21 cellular contexts compared by ENCODE assay signal in the genomic region with DNA sequence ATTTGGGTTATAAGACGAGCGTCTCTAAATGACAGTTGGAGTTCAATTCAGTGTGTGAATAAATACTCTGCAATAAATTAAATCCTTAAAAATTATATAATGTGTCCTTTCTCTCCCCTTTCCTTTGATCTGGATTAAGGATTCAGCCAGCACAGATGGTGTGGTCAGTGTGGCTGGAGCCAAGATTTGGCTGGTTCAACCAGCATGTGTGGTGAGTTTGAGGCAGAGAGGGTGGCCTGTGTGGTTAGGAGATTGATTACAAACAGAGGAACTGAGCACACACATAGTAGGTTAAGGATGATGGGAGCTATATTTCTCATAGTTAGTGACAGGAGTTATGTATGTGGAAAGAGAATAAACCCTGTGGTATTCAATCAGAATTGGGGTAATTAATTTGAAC. TPM values are rescaled to one million over a fixed set of nuclear protein-coding genes. Genes with fewer than 3 reads are reported as not detected.
DNase-seq lines count a peak whose midpoint lies in the region; ATAC-seq and TF ChIP-seq lines count a peak whose summit lies in the region.
"Had no signal": no experiment of that assay in that cellular context is flagged by ENCODE, and none has a peak within 500 bp of the region (broad histone marks: within the 10 kb centered on the region; RNA-seq: fewer than 3 reads in every experiment).

No MANE protein-coding gene starts in this region.

- CTCF ChIA-PET in naive thymus-derived CD4-positive, alpha-beta T cell (lab: Charles Lee): interaction anchor here (1.8 to 2.4 kb wide), 4 partner anchors 9 to 30 kb away, joined by 6 to 11 read pairs (median 7); partner anchors contain the start of gene CYB561D1

- H3K27ac ChIP-seq in naive thymus-derived CD4-positive, alpha-beta T cell (ENCODE audit: low read depth, low read length): no peak overlapping the region
- H3K27ac ChIP-seq in gastroesophageal sphincter: no peak overlapping the region
- H3K27ac ChIP-seq: A549, SK-N-MC had no signal

- WGBS in gastroesophageal sphincter (ENCODE audit: low coverage in 1 of 2), 2 donors: 78 to 80% methylated on average over 2 of the region's 2 CpGs

- in situ Hi-C loops in astrocyte of the spinal cord (cut with HindIII; ENCODE audit: low sequenced_read_pairs): no loop called here

- no peaks in the 10 kb centered on the region for H3K9me3 ChIP-seq in naive thymus-derived CD4-positive, alpha-beta T cell (ENCODE audit: control insufficient read depth in 2 of 3, low read length in 3 of 3)
- H3K9me3 ChIP-seq in gastroesophageal sphincter: no peaks in the 10 kb centered on the region
- H3K9me3 ChIP-seq: BE2C had no signal

- TF ChIP-seq POLR2A in gastroesophageal sphincter (IDR thresholded peaks at IDR 0.05): no peak

- no peak overlapping the region for H3K4me3 ChIP-seq in AG10803 (ENCODE audit: low read length)
- no peak overlapping the region for H3K4me3 ChIP-seq in astrocyte of the spinal cord (ENCODE audit: low read depth, low read length)
- H3K4me3 ChIP-seq in naive thymus-derived CD4-positive, alpha-beta T cell (ENCODE audit: low read length): no peak overlapping the region
- H3K4me3 ChIP-seq in gastroesophageal sphincter: no peak overlapping the region
- H3K4me3 ChIP-seq: A549, SK-N-MC had no signal

- peak overlapping the region in 2 of 9 donors; percentile 70 to 77 for H3K27ac Mint-ChIP-seq in naive thymus-derived CD4-positive, alpha-beta T cell
- H3K27ac Mint-ChIP-seq: HFFc6 had no signal

- DNase-seq in AG10803 (ENCODE audit: low read depth) (peak; percentile 63), MV-4-11 (lab: John Stamatoyannopoulos, UW) (peak; percentile 80), astrocyte of the spinal cord (ENCODE audit: low read depth, low spot score) (peak; percentile 33), fibroblast of peridontal ligament (ENCODE audit: extremely low read depth) (peak; percentile 46), NCI-H1694 treated with DMSO at 0.1 percent for 48 hours (lab: John Stamatoyannopoulos, UW) (no peak)
- no peak for DNase-seq in naive thymus-derived CD4-positive, alpha-beta T cell
- DNase-seq: BE2C, EL, H7, HFFc6, KBM-7, NCI-H1105 treated with DMSO at 0.1 percent for 48 hours, NCI-H187, NCI-H446, NCI-H526, PC-3, RPMI8226, SHP77 had no signal

- no peaks in the 10 kb centered on the region for H3K36me3 ChIP-seq in naive thymus-derived CD4-positive, alpha-beta T cell (ENCODE audit: control insufficient read depth in 2 of 3, insufficient read depth in 3 of 3, low read length in 3 of 3)
- no peaks in the 10 kb centered on the region for H3K36me3 ChIP-seq in gastroesophageal sphincter
- H3K36me3 ChIP-seq: BE2C had no signal

- H3K4me3 Mint-ChIP-seq in naive thymus-derived CD4-positive, alpha-beta T cell: no peak overlapping the region
- H3K4me3 Mint-ChIP-seq: HFFc6 had no signal

- POLR2A ChIA-PET in naive thymus-derived CD4-positive, alpha-beta T cell (lab: Charles Lee): interaction anchor here (15.6 kb wide), 1 partner anchor 23 kb away, joined by 520 read pairs; the partner anchor contains the start of genes AMIGO1 and CYB561D1

- peaks cover 0 to 42% (median 0%) of the 10 kb centered on the region in 5 donors for H3K27me3 Mint-ChIP-seq in naive thymus-derived CD4-positive, alpha-beta T cell

- TF ChIP-seq CTCF in AG10803 (conservative IDR thresholded peaks at IDR 0.05; ENCODE audit: low read length): no peak
- no peak for TF ChIP-seq CTCF in astrocyte of the spinal cord (IDR thresholded peaks at IDR 0.05; ENCODE audit: low read depth, low read length)
- no peak for TF ChIP-seq CTCF in gastroesophageal sphincter (IDR thresholded peaks at IDR 0.05)

- H3K4me1 Mint-ChIP-seq in naive thymus-derived CD4-positive, alpha-beta T cell: peaks cover 0 to 5% (median 0%) of the 10 kb centered on the region in 7 donors

- H3K27me3 ChIP-seq in naive thymus-derived CD4-positive, alpha-beta T cell (ENCODE audit: control insufficient read depth in 2 of 2, insufficient read depth in 2 of 2, low read length in 2 of 2): no peaks in the 10 kb centered on the region
- peaks cover 5% of the 10 kb centered on the region for H3K27me3 ChIP-seq in gastroesophageal sphincter
- H3K27me3 ChIP-seq: BE2C had no signal

- no peak for ATAC-seq in naive thymus-derived CD4-positive, alpha-beta T cell
- ATAC-seq in gastroesophageal sphincter: no peak
- ATAC-seq: A549, PC-3 had no signal

- H3K4me1 ChIP-seq in naive thymus-derived CD4-positive, alpha-beta T cell (ENCODE audit: control insufficient read depth in 2 of 2, insufficient read depth in 2 of 2, low read length in 2 of 2): no peaks in the 10 kb centered on the region
- H3K4me1 ChIP-seq in gastroesophageal sphincter: no peaks in the 10 kb centered on the region
- H3K4me1 ChIP-seq: A549 had no signal

- intact Hi-C loops in naive thymus-derived CD4-positive, alpha-beta T cell (cut with micrococcal nuclease): no loop called here

- TF ChIP-seq EP300 in gastroesophageal sphincter (IDR thresholded peaks at IDR 0.05): no peak

- no peaks in the 10 kb centered on the region for H3K9me3 Mint-ChIP-seq in naive thymus-derived CD4-positive, alpha-beta T cell
- H3K9me3 Mint-ChIP-seq: HFFc6 had no signal

- no peaks in the 10 kb centered on the region for H3K36me3 Mint-ChIP-seq in naive thymus-derived CD4-positive, alpha-beta T cell

RNA-seq across cellular contexts. Expression of gene AMIGO1, which starts 14.2 kb away (rescaled TPM):
- total RNA-seq in naive thymus-derived CD4-positive, alpha-beta T cell: 10 to 100 TPM in 3 of 5 experiments, 1 to 10 TPM in 2; 2.9 to 42.2 (median 17.7) TPM
- 10 to 100 TPM; 17.4 to 36.2 TPM for polyA plus RNA-seq in naive thymus-derived CD4-positive, alpha-beta T cell
- 10 to 100 TPM in 3 of 4 donors, 1 to 10 TPM in 1; 7.7 to 19.3 (median 14.7) TPM for total RNA-seq in gastroesophageal sphincter

RNA-seq across cellular contexts. Expression of gene GPR61, which starts 16.0 kb away (rescaled TPM):
- total RNA-seq in naive thymus-derived CD4-positive, alpha-beta T cell: under 1 TPM; 0.05 to 0.58 (median 0.42) TPM
- under 1 TPM in 1 of 2 donors, not detected in 1; 0.45 TPM for polyA plus RNA-seq in naive thymus-derived CD4-positive, alpha-beta T cell
- total RNA-seq in gastroesophageal sphincter: not detected

RNA-seq across cellular contexts. Expression of gene GNAI3, which starts 24.7 kb away (rescaled TPM):
- 1 to 10 TPM; 4.9 to 9.3 (median 7.0) TPM for total RNA-seq in naive thymus-derived CD4-positive, alpha-beta T cell
- polyA plus RNA-seq in naive thymus-derived CD4-positive, alpha-beta T cell: 1 to 10 TPM; 7.2 to 7.7 TPM
- total RNA-seq in gastroesophageal sphincter: 1 to 10 TPM; 6.6 to 9.4 (median 8.0) TPM

RNA-seq across cellular contexts. Expression of gene CYB561D1, which starts 29.8 kb away (rescaled TPM):
- 10 to 100 TPM; 19.6 to 41.5 (median 24.1) TPM for total RNA-seq in naive thymus-derived CD4-positive, alpha-beta T cell
- polyA plus RNA-seq in naive thymus-derived CD4-positive, alpha-beta T cell: 10 to 100 TPM; 13.5 to 25.3 TPM
- 10 to 100 TPM in 3 of 4 donors, 1 to 10 TPM in 1; 8.3 to 15.9 (median 10.7) TPM for total RNA-seq in gastroesophageal sphincter

RNA-seq across cellular contexts. Expression of gene ATXN7L2, which starts 40.0 kb away (rescaled TPM):
- total RNA-seq in naive thymus-derived CD4-positive, alpha-beta T cell: 10 to 100 TPM; 10.5 to 12.8 (median 11.7) TPM
- 10 to 100 TPM in 1 of 2 donors, 1 to 10 TPM in 1; 4.9 to 15.2 TPM for polyA plus RNA-seq in naive thymus-derived CD4-positive, alpha-beta T cell
- 1 to 10 TPM; 1.6 to 2.7 (median 2.5) TPM for total RNA-seq in gastroesophageal sphincter

Comparison
In these comparisons a context has a peak if more than half of its experiments do, and no peak if none do; other contexts are left out.
1. DNase-seq: peak in AG10803 (single experiment), MV-4-11 (single experiment), astrocyte of the spinal cord (single experiment) and fibroblast of peridontal ligament (single experiment); none in naive thymus-derived CD4-positive, alpha-beta T cell (0 of 9) and NCI-H1694 treated with DMSO at 0.1 percent for 48 hours (single experiment).